In the genomic region with DNA sequence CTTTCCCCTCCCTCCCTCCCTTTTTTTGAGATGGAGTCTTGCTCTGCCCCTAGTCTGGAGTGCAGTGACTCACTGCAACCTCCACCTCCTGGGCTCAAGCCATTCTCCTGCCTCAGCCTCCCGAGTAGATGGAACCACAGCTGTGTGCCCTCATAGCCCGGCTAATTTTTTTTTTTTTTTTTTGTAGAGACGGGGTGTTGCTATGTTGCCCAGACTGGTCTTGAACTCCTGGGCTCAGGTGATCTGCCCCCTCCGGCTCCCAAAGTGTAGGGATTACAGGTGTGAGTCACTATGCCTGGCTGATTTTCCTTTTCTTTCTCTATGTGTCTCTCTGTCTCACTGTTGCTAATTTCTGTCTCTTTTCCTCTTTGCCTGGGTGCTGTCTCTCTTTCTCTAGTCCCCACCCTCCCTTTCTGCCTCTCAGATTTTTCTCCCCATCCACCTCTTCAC, we compare ENCODE assay signal across 10 cellular contexts.
DNase-seq lines count a peak whose midpoint lies in the region; ATAC-seq lines count a peak whose summit lies in the region.
"Had no signal": no experiment of that assay in that cellular context is flagged by ENCODE, and none has a peak within 500 bp of the region (broad histone marks: within the 10 kb centered on the region; RNA-seq: fewer than 3 reads in every experiment).

No MANE protein-coding gene starts in this region.

- H3K4me1 Mint-ChIP-seq in activated CD4-positive, alpha-beta memory T cell treated with anti-CD3 and anti-CD28 coated beads for 36 hours (ENCODE audit: low read depth), result peaks cover 13% of the 10 kb centered on the region
- peaks cover 19 to 25% of the 10 kb centered on the region in 2 donors for H3K4me1 Mint-ChIP-seq in immature natural killer cell

- H3K9me3 Mint-ChIP-seq in activated CD4-positive, alpha-beta memory T cell treated with anti-CD3 and anti-CD28 coated beads for 36 hours, result no peaks in the 10 kb centered on the region
- no peaks in the 10 kb centered on the region for H3K9me3 Mint-ChIP-seq in immature natural killer cell

- H3K27me3 Mint-ChIP-seq in activated CD4-positive, alpha-beta memory T cell treated with anti-CD3 and anti-CD28 coated beads for 36 hours, result peaks cover 23% of the 10 kb centered on the region
- H3K27me3 Mint-ChIP-seq in immature natural killer cell (ENCODE audit: low read depth in 3 of 3), result peaks cover 3 to 17% (median 12%) of the 10 kb centered on the region in 3 donors

- H3K36me3 Mint-ChIP-seq in activated CD4-positive, alpha-beta memory T cell treated with anti-CD3 and anti-CD28 coated beads for 36 hours, result no peaks in the 10 kb centered on the region
- H3K36me3 Mint-ChIP-seq in immature natural killer cell, result peaks cover 0 to 3% (median 0%) of the 10 kb centered on the region in 3 donors

- CTCF ChIA-PET in activated CD4-positive, alpha-beta memory T cell treated with anti-CD3 and anti-CD28 coated beads for 36 hours (lab: Charles Lee), result no interaction called here

- POLR2A ChIA-PET in activated CD4-positive, alpha-beta memory T cell treated with anti-CD3 and anti-CD28 coated beads for 36 hours (lab: Charles Lee), result no interaction called here

- intact Hi-C loops in activated CD4-positive, alpha-beta memory T cell treated with anti-CD3 and anti-CD28 coated beads for 36 hours (cut with micrococcal nuclease), result loop anchor here (2.0 kb wide), 1 partner anchor 122 kb away; no protein-coding TSS in a partner anchor

- in situ Hi-C loops in ACHN (cut with HindIII; ENCODE audit: low pct_ligation_motif_present, low pct_unique_long_range_greater_than_20kb, low sequenced_read_pairs), result no loop called here

- peak overlapping the region; percentile 33 for H3K4me3 Mint-ChIP-seq in activated CD4-positive, alpha-beta memory T cell treated with anti-CD3 and anti-CD28 coated beads for 36 hours
- peak overlapping the region; percentile 6 to 61 (median 45) for H3K4me3 Mint-ChIP-seq in immature natural killer cell

- DNase-seq in ACHN, result peak; percentile 35
- DNase-seq in ELR (ENCODE audit: low read depth), result peak; percentile 44
- DNase-seq in activated CD4-positive, alpha-beta memory T cell treated with anti-CD3 and anti-CD28 coated beads for 36 hours, result no peak
- DNase-seq in immature natural killer cell, result no peak
- no peak for DNase-seq in activated effector memory CD4-positive, alpha-beta T cell treated with anti-CD3 and anti-CD28 coated beads, Interleukin-2, amount 50 U/mL, for 16 hours
- no peak for DNase-seq in AML-193 (lab: John Stamatoyannopoulos, UW)
- DNase-seq in occipital lobe (lab: John Stamatoyannopoulos, UW), result no peak
- DNase-seq: activated CD4-positive, alpha-beta T cell treated with anti-CD3 and anti-CD28 coated beads for 1 hour; NCI-H446 treated with DMSO at 0.1 percent for 48 hours had no signal

- no peak for ATAC-seq in GM19467 (IDR thresholded peaks at IDR 0.05; ENCODE audit: unreplicated experiment)

- H3K27ac Mint-ChIP-seq in activated CD4-positive, alpha-beta memory T cell treated with anti-CD3 and anti-CD28 coated beads for 36 hours, result no peak overlapping the region
- no peak overlapping the region for H3K27ac Mint-ChIP-seq in immature natural killer cell

Comparison
In these comparisons a context has a peak if more than half of its experiments do, and no peak if none do; other contexts are left out.
1. DNase-seq: peak in ACHN (single experiment) and ELR (single experiment); none in activated CD4-positive, alpha-beta memory T cell treated with anti-CD3 and anti-CD28 coated beads for 36 hours (single experiment), immature natural killer cell (0 of 3), activated effector memory CD4-positive, alpha-beta T cell treated with anti-CD3 and anti-CD28 coated beads, Interleukin-2, amount 50 U/mL, for 16 hours (single experiment), AML-193 (0 of 2) and occipital lobe (single experiment).